8 cellular contexts compared by ENCODE assay signal in the genomic region with DNA sequence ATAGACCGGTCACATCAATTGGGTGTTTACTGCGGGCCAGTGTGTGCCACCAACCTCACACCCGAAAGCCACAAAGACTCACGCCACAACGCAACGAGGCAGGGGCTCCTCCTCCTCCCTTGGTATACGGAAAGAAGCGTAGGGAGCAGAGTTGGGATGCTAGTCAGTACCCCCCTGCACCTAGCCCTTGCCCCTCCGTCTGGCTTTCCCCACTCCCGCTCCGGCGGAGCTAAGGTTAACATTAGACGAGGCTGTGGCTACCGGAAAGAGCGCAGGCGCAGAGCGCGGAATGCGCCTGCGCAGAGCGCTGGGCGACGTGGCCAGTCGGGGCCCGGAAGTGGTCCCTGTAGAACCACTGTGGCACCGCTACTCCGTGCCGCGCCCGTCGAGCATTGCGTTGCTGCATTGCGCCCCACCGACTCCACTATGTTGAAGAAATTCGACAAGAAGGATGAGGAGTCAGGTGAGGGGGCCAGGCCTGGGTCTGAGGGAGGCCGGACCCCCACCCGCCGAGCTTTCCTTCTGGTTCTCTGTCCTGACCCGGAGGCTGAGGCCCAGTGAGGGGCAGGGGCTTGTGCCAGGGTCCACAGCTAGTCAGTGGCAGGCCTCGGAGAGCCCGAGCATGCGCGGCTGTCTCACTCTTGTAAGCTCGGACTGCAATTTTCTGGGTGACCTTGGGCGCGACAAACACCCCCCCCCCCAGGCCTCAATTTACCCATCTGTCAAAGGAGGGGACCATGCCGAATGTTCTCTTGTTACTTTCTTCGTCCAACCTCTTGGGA. TPM values are rescaled to one million over a fixed set of nuclear protein-coding genes. Genes with fewer than 3 reads are reported as not detected.
DNase-seq lines count a peak whose midpoint lies in the region; ATAC-seq lines count a peak whose summit lies in the region.

TSS of gene COPG1 (plus strand) at position 323 of the 782 bp plus-strand sequence. CDS start at position 427, 104 bp downstream.

- peak; percentile 25 to 92 (median 80) for DNase-seq in C1 segment of cervical spinal cord (lab: John Stamatoyannopoulos, UW)
- peak; percentile 48 for DNase-seq in NCI-H748 treated with DMSO at 0.1 percent for 48 hours (lab: John Stamatoyannopoulos, UW)
- peak; percentile 82 for DNase-seq in activated CD4-positive, alpha-beta T cell treated with anti-CD3 and anti-CD28 coated beads, Interleukin-2, amount 50 U/mL, for 1 hour
- peak; percentile 12 for DNase-seq in cortex of kidney (lab: John Stamatoyannopoulos, UW)
- DNase-seq in left lobe of liver (ENCODE audit: low spot score) = peak; percentile 91
- peak; percentile 86 to 87 for DNase-seq in stimulated activated CD4-positive, alpha-beta T cell treated with anti-CD3 and anti-CD28 coated beads, Interleukin-2, amount 100 ng/mL, for 24 hours

- ATAC-seq in GM19372 (IDR thresholded peaks at IDR 0.05; ENCODE audit: low read depth, unreplicated experiment) = peak; percentile 79
- peak; percentile 68 for ATAC-seq in HG03558 (IDR thresholded peaks at IDR 0.05; ENCODE audit: extremely low read depth, unreplicated experiment)
- peak; percentile 82 for ATAC-seq in left lobe of liver

RNA-seq across cellular contexts. Expression of gene COPG1, which starts in this region (rescaled TPM):
- 114 TPM for total RNA-seq in left lobe of liver

Comparison
In these comparisons a context has a peak if more than half of its experiments do, and no peak if none do; other contexts are left out.
1. Peak in every context shown above with its lines: DNase-seq and ATAC-seq.
2. DNase-seq: peak in every context shown above with its lines; median percentile 91 in left lobe of liver; 86 in stimulated activated CD4-positive, alpha-beta T cell treated with anti-CD3 and anti-CD28 coated beads, Interleukin-2, amount 100 ng/mL, for 24 hours; 82 in activated CD4-positive, alpha-beta T cell treated with anti-CD3 and anti-CD28 coated beads, Interleukin-2, amount 50 U/mL, for 1 hour; 80 in C1 segment of cervical spinal cord; 48 in NCI-H748 treated with DMSO at 0.1 percent for 48 hours; 12 in cortex of kidney.